20 cellular contexts compared by ENCODE assay signal in genomic region chr17:58507123-58507634, GRCh38. TPM values are rescaled to one million over a fixed set of nuclear protein-coding genes. Genes with fewer than 3 reads are reported as not detected.
DNase-seq lines count a peak whose midpoint lies in the region; ATAC-seq and TF ChIP-seq lines count a peak whose summit lies in the region.
"Had no signal": no experiment of that assay in that cellular context is flagged by ENCODE, and none has a peak within 500 bp of the region (broad histone marks: within the 10 kb centered on the region; RNA-seq: fewer than 3 reads in every experiment).

No MANE protein-coding gene starts in this region.

- no peak for TF ChIP-seq CTCF in AG10803 (conservative IDR thresholded peaks at IDR 0.05; ENCODE audit: low read length)
- no peak for TF ChIP-seq CTCF in NB4 (IDR thresholded peaks at IDR 0.05; ENCODE audit: low read depth, low read length)
- peak in 1 of 4 donors; percentile 4 for TF ChIP-seq CTCF in right lobe of liver (IDR thresholded peaks at IDR 0.05)
- TF ChIP-seq CTCF in foreskin keratinocyte (conservative IDR thresholded peaks at IDR 0.05) = no peak
- no peak for TF ChIP-seq CTCF in uterus (IDR thresholded peaks at IDR 0.05)

- H3K27me3 ChIP-seq in right lobe of liver (no peaks in the 10 kb centered on the region), foreskin keratinocyte (no peaks in the 10 kb centered on the region), uterus (no peaks in the 10 kb centered on the region)

- ATAC-seq in right lobe of liver (peak; percentile 82 to 87 (median 83)), foreskin keratinocyte (no peak)
- ATAC-seq: activated CD8-positive, alpha-beta T cell treated with anti-CD3 and anti-CD28 coated beads, Interleukin-2, amount 10 ng/mL, durations not matched to agents 7 days and 5 days; esophagus mucosa; PC-3 had no signal

- WGBS in right lobe of liver (ENCODE audit: insufficient coverage, low coverage, low lambda C conversion rate, missing lambda C conversion rate) = 57% methylated on average over 5 of the region's 13 CpGs

- H3K4me3 ChIP-seq in AG10803 (ENCODE audit: low read length) (no peak overlapping the region), NB4 (ENCODE audit: low read depth, low read length) (no peak overlapping the region), right lobe of liver (peak overlapping the region in 1 of 3 donors; percentile 8), uterus (no peak overlapping the region)
- H3K4me3 ChIP-seq: smooth muscle cell had no signal

- peak overlapping the region; percentile 76 to 85 (median 82) for H3K27ac ChIP-seq in right lobe of liver
- H3K27ac ChIP-seq in foreskin keratinocyte = no peak overlapping the region
- H3K27ac ChIP-seq in uterus = no peak overlapping the region
- H3K27ac ChIP-seq: parathyroid adenoma, VCaP had no signal

- no peaks in the 10 kb centered on the region for H3K9me3 ChIP-seq in right lobe of liver
- no peaks in the 10 kb centered on the region for H3K9me3 ChIP-seq in uterus

- H3K4me1 ChIP-seq in right lobe of liver = peaks cover 0 to 38% (median 12%) of the 10 kb centered on the region in 4 donors
- H3K4me1 ChIP-seq in foreskin keratinocyte = no peaks in the 10 kb centered on the region
- H3K4me1 ChIP-seq in uterus = no peaks in the 10 kb centered on the region
- H3K4me1 ChIP-seq: parathyroid adenoma had no signal

- peak; percentile 16 for DNase-seq in AG10803 (ENCODE audit: low read depth)
- peak; percentile 86 for DNase-seq in NB4 (ENCODE audit: low read depth)
- DNase-seq in brain pericyte (ENCODE audit: low read depth, low spot score) = peak; percentile 63
- DNase-seq in right lobe of liver = peak; percentile 88 to 95 (median 94)
- no peak for DNase-seq in activated CD4-positive, CD25-positive, alpha-beta regulatory T cell treated with anti-CD3 and anti-CD28 coated beads, Interleukin-2, amount 50 U/mL, for 72 hours
- no peak for DNase-seq in foreskin keratinocyte
- no peak for DNase-seq in uterus
- no peak for DNase-seq in NCI-H345 (lab: John Stamatoyannopoulos, UW)
- DNase-seq: activated CD8-positive, alpha-beta T cell treated with anti-CD3 and anti-CD28 coated beads, Interleukin-2, amount 10 ng/mL, durations not matched to agents 7 days and 5 days; KG1; kidney; NCI-H1436 treated with DMSO at 0.1 percent for 48 hours; NCI-H446 treated with DMSO at 0.1 percent for 48 hours; PC-3; stimulated activated naive CD4-positive, alpha-beta T cell treated with Interleukin-2 at 50 U/mL for 16 hours had no signal

- H3K36me3 ChIP-seq in right lobe of liver (peaks cover 5 to 100% (median 52%) of the 10 kb centered on the region in 4 donors), uterus (no peaks in the 10 kb centered on the region)

- TF ChIP-seq POLR2A in NB4 (IDR thresholded peaks at IDR 0.05; ENCODE audit: extremely low read depth, insufficient read length) = no peak
- no peak for TF ChIP-seq POLR2A in right lobe of liver (IDR thresholded peaks at IDR 0.05)
- no peak for TF ChIP-seq POLR2A in uterus (IDR thresholded peaks at IDR 0.05)

- intact Hi-C loops in right lobe of liver (cut with DNase I) (no loop called here), uterus (cut with DNase I; ENCODE audit: low total_unique reads) (no loop called here)

RNA-seq across cellular contexts. Expression of gene MTMR4, which starts 7.3 kb away (rescaled TPM):
- total RNA-seq in right lobe of liver (100 to 1,000 TPM in 1 of 6 experiments, 10 to 100 TPM in 5; 46.4 to 101 (median 59.7) TPM), foreskin keratinocyte (32.2 and 32.9 TPM in 2 replicates), uterus (10 to 100 TPM in 3 of 4 donors, 1 to 10 TPM in 1; 9.7 to 59.1 (median 25.5) TPM)
- 5.6 and 6.7 TPM in 2 replicates for polyA plus RNA-seq in foreskin keratinocyte

RNA-seq across cellular contexts. Expression of gene HSF5, which starts 19.0 kb away (rescaled TPM):
- under 1 TPM in 5 of 6 experiments, not detected in 1; 0.06 to 0.18 (median 0.10) TPM for total RNA-seq in right lobe of liver
- total RNA-seq in foreskin keratinocyte = not detected in 2 replicates
- polyA plus RNA-seq in foreskin keratinocyte = 0.01 TPM in 2 replicates
- under 1 TPM in 1 of 4 donors, not detected in 3; 0.90 TPM for total RNA-seq in uterus
- total RNA-seq: dermis microvascular lymphatic vessel endothelial cell, esophagus mucosa, PC-3, smooth muscle cell had no signal
- polyA plus RNA-seq: smooth muscle cell had no signal

Comparison
In these comparisons a context has a peak if more than half of its experiments do, and no peak if none do; other contexts are left out.
1. DNase-seq: peak in AG10803 (single experiment), NB4 (single experiment), brain pericyte (single experiment) and right lobe of liver (3 of 3); none in activated CD4-positive, CD25-positive, alpha-beta regulatory T cell treated with anti-CD3 and anti-CD28 coated beads, Interleukin-2, amount 50 U/mL, for 72 hours (single experiment), foreskin keratinocyte (0 of 2), uterus (0 of 2) and NCI-H345 (single experiment).
2. H3K27ac ChIP-seq: peak in right lobe of liver (3 of 3); none in foreskin keratinocyte (single experiment) and uterus (0 of 2).